ENCODE assay signal across 8 cellular contexts in the genomic region with DNA sequence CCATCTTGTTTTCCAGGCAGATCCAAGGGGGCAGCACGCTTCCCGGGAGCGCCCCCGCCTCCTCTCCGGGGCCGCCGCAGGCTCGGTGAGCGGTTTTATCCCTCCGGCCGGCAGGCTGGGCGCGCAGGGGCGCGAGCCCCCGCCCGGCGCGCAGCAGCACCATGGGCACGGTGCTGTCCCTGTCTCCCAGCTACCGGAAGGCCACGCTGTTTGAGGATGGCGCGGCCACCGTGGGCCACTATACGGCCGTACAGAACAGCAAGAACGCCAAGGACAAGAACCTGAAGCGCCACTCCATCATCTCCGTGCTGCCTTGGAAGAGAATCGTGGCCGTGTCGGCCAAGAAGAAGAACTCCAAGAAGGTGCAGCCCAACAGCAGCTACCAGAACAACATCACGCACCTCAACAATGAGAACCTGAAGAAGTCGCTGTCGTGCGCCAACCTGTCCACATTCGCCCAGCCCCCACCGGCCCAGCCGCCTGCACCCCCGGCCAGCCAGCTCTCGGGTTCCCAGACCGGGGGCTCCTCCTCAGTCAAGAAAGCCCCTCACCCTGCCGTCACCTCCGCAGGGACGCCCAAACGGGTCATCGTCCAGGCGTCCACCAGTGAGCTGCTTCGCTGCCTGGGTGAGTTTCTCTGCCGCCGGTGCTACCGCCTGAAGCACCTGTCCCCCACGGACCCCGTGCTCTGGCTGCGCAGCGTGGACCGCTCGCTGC. TPM values are rescaled to one million over a fixed set of nuclear protein-coding genes. Genes with fewer than 3 reads are reported as not detected.
A peak's percentile ranks its signal among the peaks of the same experiment; 100 is the strongest.
DNase-seq lines count a peak whose midpoint lies in the region; ATAC-seq and TF ChIP-seq lines count a peak whose summit lies in the region.

No MANE protein-coding gene starts in this region.

- no peak for TF ChIP-seq CTCF in AG04449 (IDR thresholded peaks at IDR 0.05; ENCODE audit: insufficient read depth, low read length, missing control alignments)
- TF ChIP-seq CTCF in Peyer's patch (IDR thresholded peaks at IDR 0.05): no peak
- no peak for TF ChIP-seq CTCF in mesothelial cell of epicardium (IDR thresholded peaks at IDR 0.05; ENCODE audit: unreplicated experiment)
- no peak for TF ChIP-seq CTCF in vagina (IDR thresholded peaks at IDR 0.05)
- TF ChIP-seq CTCF in thyroid gland (IDR thresholded peaks at IDR 0.05): no peak

- WGBS in thyroid gland, 2 donors: 45 to 56% methylated on average over 20 to 41 of the region's 59 CpGs

- TF ChIP-seq POLR2A in GM18505 (IDR thresholded peaks at IDR 0.05; ENCODE audit: borderline replicate concordance, extremely low read depth, insufficient read depth, insufficient read length) (peak; percentile 46), Peyer's patch (IDR thresholded peaks at IDR 0.05) (no peak), vagina (IDR thresholded peaks at IDR 0.05) (no peak), thyroid gland (IDR thresholded peaks at IDR 0.05) (no peak)

- intact Hi-C loops in vagina (cut with DNase I): no loop called here
- intact Hi-C loops in thyroid gland (cut with DNase I): no loop called here

- peak overlapping the region; percentile 60 for H3K4me3 ChIP-seq in AG04449 (ENCODE audit: low read depth, low read length)
- H3K4me3 ChIP-seq in Peyer's patch: peak overlapping the region; percentile 54 to 86 (median 73)
- peak overlapping the region; percentile 43 to 78 for H3K4me3 ChIP-seq in vagina
- peak overlapping the region in 1 of 3 donors; percentile 50 for H3K4me3 ChIP-seq in thyroid gland (replicated peaks in 1 of 3)

- H3K36me3 ChIP-seq in Peyer's patch: no peaks in the 10 kb centered on the region
- H3K36me3 ChIP-seq in vagina: no peaks in the 10 kb centered on the region
- no peaks in the 10 kb centered on the region for H3K36me3 ChIP-seq in thyroid gland

- H3K27me3 Mint-ChIP-seq in mesothelial cell of epicardium (ENCODE audit: low read depth): no peaks in the 10 kb centered on the region

- peaks cover 23% of the 10 kb centered on the region for H3K4me1 Mint-ChIP-seq in mesothelial cell of epicardium

- H3K4me1 ChIP-seq in Peyer's patch: peaks cover 0 to 18% (median 8%) of the 10 kb centered on the region in 4 donors
- H3K4me1 ChIP-seq in vagina: peaks cover 30% of the 10 kb centered on the region
- H3K4me1 ChIP-seq in thyroid gland: peaks cover 0 to 23% of the 10 kb centered on the region in 2 donors

- H3K27me3 ChIP-seq in Peyer's patch (no peaks in the 10 kb centered on the region), vagina (no peaks in the 10 kb centered on the region), thyroid gland (no peaks in the 10 kb centered on the region)

- POLR2A ChIA-PET in AG04449 (lab: Yijun Ruan, JAX): interaction anchor here (0.5 to 2.2 kb wide), 2 partner anchors 9 to 407 kb away, joined by 3 to 11 read pairs; no protein-coding TSS in a partner anchor

- peak overlapping the region; percentile 80 for H3K4me3 Mint-ChIP-seq in mesothelial cell of epicardium

- peaks cover 5% of the 10 kb centered on the region for H3K36me3 Mint-ChIP-seq in mesothelial cell of epicardium

- H3K27ac Mint-ChIP-seq in mesothelial cell of epicardium: no peak overlapping the region

- no peaks in the 10 kb centered on the region for H3K9me3 ChIP-seq in Peyer's patch
- H3K9me3 ChIP-seq in vagina: no peaks in the 10 kb centered on the region
- no peaks in the 10 kb centered on the region for H3K9me3 ChIP-seq in thyroid gland

- DNase-seq in AG04449 (ENCODE audit: low read depth, low spot score) (no peak), Peyer's patch (peak; percentile 53 to 76 (median 63)), cerebellar cortex (ENCODE audit: low spot score) (peak; percentile 49), mesothelial cell of epicardium (ENCODE audit: low spot score in 2 of 2, unreplicated experiment in 2 of 2) (peak in 1 of 2 experiments; percentile 56), vagina (ENCODE audit: extremely low spot score in 2 of 2) (no peak), NCI-H2029 treated with DMSO at 0.1 percent for 48 hours (lab: John Stamatoyannopoulos, UW) (no peak), thyroid gland (no peak)

- H3K9me3 Mint-ChIP-seq in mesothelial cell of epicardium: no peaks in the 10 kb centered on the region

- ATAC-seq in GM18505 (IDR thresholded peaks at IDR 0.05; ENCODE audit: unreplicated experiment): no peak

- CTCF ChIA-PET in AG04449 (lab: Yijun Ruan, JAX): interaction anchor here (0.8 to 7.8 kb wide), 12 partner anchors 9 to 269 kb away, joined by 3 to 117 read pairs (median 4); a partner anchor contains a TSS

- H3K27ac ChIP-seq in Peyer's patch (peak overlapping the region; percentile 15 to 83 (median 77)), vagina (no peak overlapping the region), thyroid gland (no peak overlapping the region)

RNA-seq across cellular contexts. Expression of a gene that starts 0.8 kb away (rescaled TPM):
- total RNA-seq in Peyer's patch (1 to 10 TPM in 2 of 4 donors, under 1 TPM in 1, not detected in 1; 0.88 to 1.9 (median 1.2) TPM), mesothelial cell of epicardium (4.5 to 4.8 TPM (median 4.6 TPM) in 3 replicates), vagina (4.9 TPM), thyroid gland (under 1 TPM; 0.49 to 0.78 (median 0.58) TPM)

RNA-seq across cellular contexts. Expression of a gene that starts 43.3 kb away (rescaled TPM):
- total RNA-seq in Peyer's patch (10 to 100 TPM; 33.2 to 74.3 (median 52.5) TPM), mesothelial cell of epicardium (90.5 to 95.0 TPM (median 94.9 TPM) in 3 replicates), vagina (46.9 TPM), thyroid gland (10 to 100 TPM; 41.3 to 73.8 (median 64.3) TPM)

Comparison
In these comparisons a context has a peak if more than half of its experiments do, and no peak if none do; other contexts are left out.
1. DNase-seq: peak in Peyer's patch (3 of 3) and cerebellar cortex (single experiment); none in AG04449 (single experiment), vagina (0 of 2), NCI-H2029 treated with DMSO at 0.1 percent for 48 hours (single experiment) and thyroid gland (0 of 2).
2. H3K27ac ChIP-seq: peak in Peyer's patch (4 of 4); none in vagina (single experiment) and thyroid gland (0 of 3).